In genomic region chr19:49817964-49818690, GRCh38 we compare ENCODE assay signal across 8 cellular contexts. TPM values are rescaled to one million over a fixed set of nuclear protein-coding genes. Genes with fewer than 3 reads are reported as not detected.
A peak's percentile ranks its signal among the peaks of the same experiment; 100 is the strongest.
DNase-seq lines count a peak whose midpoint lies in the region; ATAC-seq, FAIRE-seq and TF ChIP-seq lines count a peak whose summit lies in the region.

Gene MED25 (plus strand): TSS chr19:49818289. CDS start chr19:49818342, 53 bp downstream.

- H3K4me3 ChIP-seq in right atrium auricular region: peak within 1 kb of the TSS; percentile 68 to 77
- H3K4me3 ChIP-seq in uterus: peak within 1 kb of the TSS; percentile 83 to 98

- H3K9me3 ChIP-seq in right atrium auricular region (no peaks in the 10 kb centered on the region), uterus (no peaks in the 10 kb centered on the region)

- H3K27ac ChIP-seq in right atrium auricular region (peak within 1 kb of the TSS; percentile 90 to 94), uterus (peak within 1 kb of the TSS; percentile 98 to 99)

- TF ChIP-seq POLR2A in GM12892 (IDR thresholded peaks at IDR 0.05; ENCODE audit: low read depth, low read length) (peak; percentile 72), uterus (IDR thresholded peaks at IDR 0.05) (peak; percentile 58 to 87)

- H3K4me1 ChIP-seq in right atrium auricular region (peaks cover 0 to 40% of the 10 kb centered on the region in 2 donors), uterus (peaks cover 0 to 10% of the 10 kb centered on the region in 2 donors)

- peak; percentile 87 for FAIRE-seq in GM12892 (lab: Jason Lieb, UNC)

- TF ChIP-seq CTCF in right atrium auricular region (IDR thresholded peaks at IDR 0.05): peak in 1 of 2 donors; percentile 57
- TF ChIP-seq CTCF in uterus (IDR thresholded peaks at IDR 0.05): peak; percentile 15 to 74 (median 60)

- peaks cover 4% of the 10 kb centered on the region for H3K36me3 ChIP-seq in right atrium auricular region
- no peaks in the 10 kb centered on the region for H3K36me3 ChIP-seq in uterus

- peak; percentile 92 for DNase-seq in GM12892 (ENCODE audit: insufficient read length)
- peak; percentile 85 for DNase-seq in NCI-H146 (lab: John Stamatoyannopoulos, UW)
- DNase-seq in anterior cingulate cortex (lab: John Stamatoyannopoulos, UW): peak in 57 of 58 donors; percentile 42 to 92 (median 79)
- DNase-seq in right atrium auricular region (ENCODE audit: low spot score): peak; percentile 83
- DNase-seq in putamen (ENCODE audit: low spot score): peak; percentile 87
- DNase-seq in uterus: peak; percentile 84 to 87

- peak; percentile 77 for ATAC-seq in HG02840 (IDR thresholded peaks at IDR 0.05; ENCODE audit: low FRiP score, unreplicated experiment)

- intact Hi-C loops in T-helper 2 cell treated with Interferon-gamma antibody and Interleukin-4, amounts not matched to agents 100 ng/mL and 5 ng/mL, for 36 hours (cut with micrococcal nuclease): loop anchor here (1.0 to 2.0 kb wide), 3 partner anchors 32 to 322 kb away; partner anchors contain the start of genes PNKP and RPS11
- intact Hi-C loops in uterus (cut with DNase I; ENCODE audit: low total_unique reads): no loop called here

- H3K27me3 ChIP-seq in right atrium auricular region: no peaks in the 10 kb centered on the region
- H3K27me3 ChIP-seq in uterus: no peaks in the 10 kb centered on the region

RNA-seq across cellular contexts. Expression of gene MED25, which starts in this region (rescaled TPM):
- polyA plus RNA-seq in GM12892 (2012; ENCODE audit: missing spikeins): 22.6 TPM
- 54.1 and 56.1 TPM in 2 replicates for total RNA-seq in T-helper 2 cell treated with Interferon-gamma antibody and Interleukin-4, amounts not matched to agents 100 ng/mL and 5 ng/mL, for 36 hours
- total RNA-seq in right atrium auricular region: 10 to 100 TPM; 31.1 to 54.0 TPM
- 10 to 100 TPM; 21.1 to 48.1 (median 26.8) TPM for total RNA-seq in uterus

Comparison
In these comparisons a context has a peak if more than half of its experiments do, and no peak if none do; other contexts are left out.
1. Peak in every context shown above with its lines: DNase-seq, ATAC-seq, H3K4me3 ChIP-seq and H3K27ac ChIP-seq.